ENCODE assay signal across 8 cellular contexts in genomic region chr2:127810156-127810636, GRCh38. TPM values are rescaled to one million over a fixed set of nuclear protein-coding genes. Genes with fewer than 3 reads are reported as not detected.
A peak's percentile ranks its signal among the peaks of the same experiment; 100 is the strongest.
DNase-seq lines count a peak whose midpoint lies in the region; ATAC-seq and TF ChIP-seq lines count a peak whose summit lies in the region.

No MANE protein-coding gene starts in this region.

- peaks cover 9% of the 10 kb centered on the region for H3K4me1 ChIP-seq in foreskin keratinocyte

- no peak for ATAC-seq in activated T-cell treated with anti-CD3 and anti-CD28 coated beads, Interleukin-2, amount 50 U/mL, for 4 hours
- ATAC-seq in T-helper 17 cell (no peak), foreskin keratinocyte (no peak)

- peaks cover 7% of the 10 kb centered on the region for H3K36me3 Mint-ChIP-seq in activated T-cell treated with anti-CD3 and anti-CD28 coated beads, Interleukin-2, amount 50 U/mL, for 4 hours (ENCODE audit: insufficient read depth)
- H3K36me3 Mint-ChIP-seq in T-helper 17 cell (ENCODE audit: low read depth): peaks cover 9% of the 10 kb centered on the region
- peaks cover 3% of the 10 kb centered on the region for H3K36me3 Mint-ChIP-seq in progenitor cell of endocrine pancreas (ENCODE audit: insufficient read depth)

- TF ChIP-seq CTCF in foreskin keratinocyte (conservative IDR thresholded peaks at IDR 0.05) (peak; percentile 28), progenitor cell of endocrine pancreas (IDR thresholded peaks at IDR 0.05; ENCODE audit: unreplicated experiment) (no peak)

- peak overlapping the region; percentile 100 for H3K27ac Mint-ChIP-seq in T-helper 17 cell
- peak overlapping the region; percentile 99 for H3K27ac Mint-ChIP-seq in progenitor cell of endocrine pancreas

- no peaks in the 10 kb centered on the region for H3K9me3 Mint-ChIP-seq in activated T-cell treated with anti-CD3 and anti-CD28 coated beads, Interleukin-2, amount 50 U/mL, for 4 hours
- no peaks in the 10 kb centered on the region for H3K9me3 Mint-ChIP-seq in progenitor cell of endocrine pancreas (ENCODE audit: low read depth)

- peaks cover 1% of the 10 kb centered on the region for H3K27me3 Mint-ChIP-seq in activated T-cell treated with anti-CD3 and anti-CD28 coated beads, Interleukin-2, amount 50 U/mL, for 4 hours (ENCODE audit: low read depth)
- peaks cover 6% of the 10 kb centered on the region for H3K27me3 Mint-ChIP-seq in T-helper 17 cell
- no peaks in the 10 kb centered on the region for H3K27me3 Mint-ChIP-seq in progenitor cell of endocrine pancreas

- DNase-seq in activated T-cell treated with anti-CD3 and anti-CD28 coated beads, Interleukin-2, amount 50 U/mL, for 4 hours: no peak
- no peak for DNase-seq in activated T-cell treated with anti-CD3 and anti-CD28 coated beads for 4 hours
- no peak for DNase-seq in T-helper 17 cell
- DNase-seq in foreskin keratinocyte: peak; percentile 10 to 41
- no peak for DNase-seq in progenitor cell of endocrine pancreas (ENCODE audit: low spot score, unreplicated experiment)
- DNase-seq in hippocampal formation (lab: John Stamatoyannopoulos, UW): no peak
- no peak for DNase-seq in HuH-7.5 (ENCODE audit: low spot score)
- DNase-seq in SIG-M5 (lab: John Stamatoyannopoulos, UW): no peak

- H3K27ac ChIP-seq in foreskin keratinocyte: peak overlapping the region; percentile 90

- H3K4me3 Mint-ChIP-seq in activated T-cell treated with anti-CD3 and anti-CD28 coated beads, Interleukin-2, amount 50 U/mL, for 4 hours: peak overlapping the region; percentile 94
- peak overlapping the region; percentile 99 for H3K4me3 Mint-ChIP-seq in T-helper 17 cell
- H3K4me3 Mint-ChIP-seq in progenitor cell of endocrine pancreas (ENCODE audit: low read depth): peak overlapping the region; percentile 99

- H3K4me1 Mint-ChIP-seq in activated T-cell treated with anti-CD3 and anti-CD28 coated beads, Interleukin-2, amount 50 U/mL, for 4 hours (ENCODE audit: low read depth): peaks cover 48% of the 10 kb centered on the region
- peaks cover 43% of the 10 kb centered on the region for H3K4me1 Mint-ChIP-seq in T-helper 17 cell
- H3K4me1 Mint-ChIP-seq in progenitor cell of endocrine pancreas (ENCODE audit: low read depth): peaks cover 27% of the 10 kb centered on the region

- H3K27me3 ChIP-seq in foreskin keratinocyte: no peaks in the 10 kb centered on the region

- no peaks in the 10 kb centered on the region for H3K9me3 ChIP-seq in T-helper 17 cell (ENCODE audit: control insufficient read depth, low read length, poor library complexity, severe bottlenecking)

RNA-seq across cellular contexts. Expression of gene WDR33, which starts 0.8 kb away (rescaled TPM):
- 10 to 100 TPM; 71.8 to 79.9 (median 72.8) TPM for total RNA-seq in activated T-cell treated with anti-CD3 and anti-CD28 coated beads, Interleukin-2, amount 50 U/mL, for 4 hours
- 10 to 100 TPM; 55.2 to 61.8 TPM for total RNA-seq in T-helper 17 cell
- total RNA-seq in foreskin keratinocyte: 29.3 and 30.2 TPM in 2 replicates
- 15.4 and 18.9 TPM in 2 replicates for polyA plus RNA-seq in foreskin keratinocyte
- total RNA-seq in progenitor cell of endocrine pancreas: 69.0 and 74.2 TPM in 2 replicates

RNA-seq across cellular contexts. Expression of gene POLR2D, which starts 47.8 kb away (rescaled TPM):
- 10 to 100 TPM; 91.6 to 96.0 (median 93.6) TPM for total RNA-seq in activated T-cell treated with anti-CD3 and anti-CD28 coated beads, Interleukin-2, amount 50 U/mL, for 4 hours
- 10 to 100 TPM; 19.6 to 29.7 TPM for total RNA-seq in T-helper 17 cell
- total RNA-seq in foreskin keratinocyte: 23.0 and 25.9 TPM in 2 replicates
- 18.5 and 22.2 TPM in 2 replicates for polyA plus RNA-seq in foreskin keratinocyte
- total RNA-seq in progenitor cell of endocrine pancreas: 41.1 and 42.7 TPM in 2 replicates

Comparison
In these comparisons a context has a peak if more than half of its experiments do, and no peak if none do; other contexts are left out.
1. DNase-seq: peak in foreskin keratinocyte (2 of 2); none in activated T-cell treated with anti-CD3 and anti-CD28 coated beads, Interleukin-2, amount 50 U/mL, for 4 hours (single experiment), activated T-cell treated with anti-CD3 and anti-CD28 coated beads for 4 hours (single experiment), T-helper 17 cell (0 of 3), progenitor cell of endocrine pancreas (single experiment), hippocampal formation (0 of 2), HuH-7.5 (single experiment) and SIG-M5 (single experiment).
2. Peak in every context shown above with its lines, with median percentiles within 50 percentile points of each other: H3K4me3 Mint-ChIP-seq.